In the genomic region with DNA sequence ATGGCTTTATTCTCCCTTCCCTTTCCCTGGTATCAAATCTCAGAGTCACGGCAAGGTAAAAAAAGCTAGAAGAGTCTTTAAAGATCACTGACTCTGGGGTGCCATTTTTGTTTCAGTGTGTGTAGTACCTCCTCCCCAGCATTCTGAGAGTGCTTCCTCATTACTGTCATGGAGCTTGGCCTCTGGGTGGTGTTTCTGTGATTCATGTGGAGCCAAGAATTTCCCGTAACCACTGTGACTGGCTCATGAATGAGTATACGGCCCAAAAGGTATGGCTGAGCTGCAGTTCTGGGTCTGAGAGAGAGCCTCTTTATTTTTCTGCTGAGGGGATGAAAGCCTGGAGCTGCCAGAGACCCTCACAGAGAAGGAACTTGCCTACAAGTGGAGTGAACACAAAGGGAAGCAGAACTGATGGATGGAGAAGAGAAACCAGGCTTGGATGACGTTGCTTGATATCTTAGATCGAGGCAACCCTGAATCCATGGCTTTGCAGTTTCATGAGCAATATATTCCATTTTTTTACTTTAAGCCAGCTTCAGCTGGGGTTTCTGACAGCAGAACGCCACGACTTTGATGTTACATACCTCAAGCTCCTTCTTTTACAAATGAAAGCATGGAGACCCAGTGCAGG, we compare ENCODE assay signal across 8 cellular contexts.
DNase-seq lines count a peak whose midpoint lies in the region; ATAC-seq and TF ChIP-seq lines count a peak whose summit lies in the region.

No MANE protein-coding gene starts in this region.

- TF ChIP-seq CTCF in mucosa of descending colon (IDR thresholded peaks at IDR 0.05), result no peak

- no peaks in the 10 kb centered on the region for H3K9me3 Mint-ChIP-seq in activated naive CD4-positive, alpha-beta T cell treated with anti-CD3 and anti-CD28 coated beads, Interleukin-2, amount 50 U/mL, for 72 hours

- peak overlapping the region; percentile 90 to 98 for H3K27ac Mint-ChIP-seq in activated naive CD4-positive, alpha-beta T cell treated with anti-CD3 and anti-CD28 coated beads, Interleukin-2, amount 50 U/mL, for 72 hours

- peak; percentile 90 for DNase-seq in ELR (ENCODE audit: low read depth)
- peak in 1 of 2 donors; percentile 50 for DNase-seq in activated naive CD4-positive, alpha-beta T cell treated with anti-CD3 and anti-CD28 coated beads, Interleukin-2, amount 50 U/mL, for 72 hours (ENCODE audit: low spot score in 2 of 2)
- no peak for DNase-seq in mucosa of descending colon
- DNase-seq in DMS53 treated with DMSO at 0.1 percent for 48 hours (lab: John Stamatoyannopoulos, UW; ENCODE audit: unreplicated experiment), result no peak
- DNase-seq in SW 1271 (lab: John Stamatoyannopoulos, UW), result no peak
- no peak for DNase-seq in HuH-7 (ENCODE audit: low spot score)
- no peak for DNase-seq in NCI-H187 (lab: John Stamatoyannopoulos, UW)

- intact Hi-C loops in mucosa of descending colon (cut with DNase I, micrococcal nuclease), result no loop called here

- H3K4me3 ChIP-seq in mucosa of descending colon, result no peak overlapping the region

- H3K4me1 ChIP-seq in mucosa of descending colon (ENCODE audit: low read depth), result no peaks in the 10 kb centered on the region

- no peaks in the 10 kb centered on the region for H3K9me3 ChIP-seq in mucosa of descending colon

- no peaks in the 10 kb centered on the region for H3K36me3 Mint-ChIP-seq in activated naive CD4-positive, alpha-beta T cell treated with anti-CD3 and anti-CD28 coated beads, Interleukin-2, amount 50 U/mL, for 72 hours

- H3K36me3 ChIP-seq in mucosa of descending colon (ENCODE audit: low read depth), result no peaks in the 10 kb centered on the region

- ATAC-seq in HG03442 (IDR thresholded peaks at IDR 0.05; ENCODE audit: unreplicated experiment), result peak; percentile 34
- peak; percentile 83 to 85 for ATAC-seq in activated naive CD4-positive, alpha-beta T cell treated with anti-CD3 and anti-CD28 coated beads, Interleukin-2, amount 50 U/mL, for 72 hours
- peak; percentile 55 for ATAC-seq in mucosa of descending colon

Comparison
In these comparisons a context has a peak if more than half of its experiments do, and no peak if none do; other contexts are left out.
1. ATAC-seq: peak in every context shown above with its lines; median percentile 84 in activated naive CD4-positive, alpha-beta T cell treated with anti-CD3 and anti-CD28 coated beads, Interleukin-2, amount 50 U/mL, for 72 hours; 55 in mucosa of descending colon; 34 in HG03442.